In genomic region chr6:37259191-37259590, GRCh38 we compare ENCODE assay signal across 1 cellular context.
TF ChIP-seq lines count a peak whose summit lies in the region.

No MANE protein-coding gene starts in this region.

TF ChIP-seq in HepG2, 621 proteins besides CTCF, POLR2A, EP300 and RAD21:
- TF ChIP-seq SIN3A (IDR thresholded peaks at IDR 0.05; ENCODE audit: borderline replicate concordance, low read depth, low read length) (no peak), ZNF34 (CRISPR knock-in tag; IDR thresholded peaks at IDR 0.05; ENCODE audit: borderline replicate concordance) (no peak), NFATC3 (CRISPR knock-in tag; IDR thresholded peaks at IDR 0.05) (no peak), ZBTB8A (CRISPR knock-in tag; IDR thresholded peaks at IDR 0.05; ENCODE audit: borderline replicate concordance, low read depth) (no peak), CENPBD1 (CRISPR knock-in tag; IDR thresholded peaks at IDR 0.05; ENCODE audit: borderline replicate concordance, low read depth) (no peak)
